Comparison of ENCODE assay signal across 14 cellular contexts in the genomic region with DNA sequence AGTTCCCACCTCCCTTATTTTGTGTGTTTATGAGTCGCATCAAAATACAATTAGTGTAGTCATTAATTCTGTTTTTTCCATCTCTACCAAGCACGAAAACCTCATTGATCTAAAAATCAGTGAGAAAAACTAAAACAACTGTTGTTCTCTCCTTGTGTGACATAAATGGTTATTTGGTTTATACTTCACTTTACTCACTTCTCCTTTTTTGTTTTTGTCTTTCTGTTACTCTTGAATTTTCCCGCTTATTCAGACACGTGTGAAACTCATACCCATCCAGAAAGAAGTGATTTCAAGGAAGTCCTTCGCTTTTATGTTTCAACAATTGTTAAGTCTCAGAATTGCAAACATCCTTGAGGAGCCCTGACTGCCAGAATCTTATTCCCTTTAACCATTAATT.
"Had no signal": no experiment of that assay in that cellular context is flagged by ENCODE, and none has a peak within 500 bp of the region (broad histone marks: within the 10 kb centered on the region; RNA-seq: fewer than 3 reads in every experiment).

No MANE protein-coding gene starts in this region.

- H3K36me3 Mint-ChIP-seq: natural killer cell treated with Interleukin-12 subunit alpha and Interleukin-12 subunit beta and Interleukin-15 and Interleukin-18, amount 100 ng/mL, for 72 hours had no signal

- ATAC-seq: activated CD8-positive, alpha-beta T cell treated with anti-CD3 and anti-CD28 coated beads, Interleukin-2, amount 10 ng/mL, durations not matched to agents 7 days and 5 days; activated naive CD8-positive, alpha-beta T cell treated with anti-CD3 and anti-CD28 coated beads, Interleukin-2, amount 50 U/mL, for 24 hours; left colon; mucosa of descending colon; natural killer cell treated with Interleukin-12 subunit alpha and Interleukin-12 subunit beta and Interleukin-15 and Interleukin-18, amount 100 ng/mL, for 72 hours; right cardiac atrium had no signal

- H3K4me1 Mint-ChIP-seq: activated naive CD8-positive, alpha-beta T cell treated with anti-CD3 and anti-CD28 coated beads, Interleukin-2, amount 50 U/mL, for 24 hours had no signal

- H3K4me3 Mint-ChIP-seq: activated CD8-positive, alpha-beta T cell treated with anti-CD3 and anti-CD28 coated beads, Interleukin-2, amount 10 ng/mL, durations not matched to agents 7 days and 5 days; activated naive CD8-positive, alpha-beta T cell treated with anti-CD3 and anti-CD28 coated beads, Interleukin-2, amount 50 U/mL, for 24 hours; activated T-helper 1 cell treated with anti-CD3 and anti-CD28 coated beads, Interleukin-12 subunit alpha, Interleukin-12 subunit beta, Interleukin-2, Interleukin-4 antibody, amounts not matched to agents 30 ng/mL and 10 ng/mL and 1 ng/mL, durations not matched to agents 14 hours and 24 hours and 36 hours; natural killer cell treated with Interleukin-12 subunit alpha and Interleukin-12 subunit beta and Interleukin-15 and Interleukin-18, amount 100 ng/mL, for 72 hours had no signal

- H3K9me3 Mint-ChIP-seq: activated naive CD8-positive, alpha-beta T cell treated with anti-CD3 and anti-CD28 coated beads, Interleukin-2, amount 50 U/mL, for 24 hours; activated T-helper 1 cell treated with anti-CD3 and anti-CD28 coated beads, Interleukin-12 subunit alpha, Interleukin-12 subunit beta, Interleukin-2, Interleukin-4 antibody, amounts not matched to agents 30 ng/mL and 10 ng/mL and 1 ng/mL, durations not matched to agents 14 hours and 24 hours and 36 hours; natural killer cell treated with Interleukin-12 subunit alpha and Interleukin-12 subunit beta and Interleukin-15 and Interleukin-18, amount 100 ng/mL, for 72 hours had no signal

- H3K27ac Mint-ChIP-seq: activated CD8-positive, alpha-beta T cell treated with anti-CD3 and anti-CD28 coated beads, Interleukin-2, amount 10 ng/mL, durations not matched to agents 7 days and 5 days; activated naive CD8-positive, alpha-beta T cell treated with anti-CD3 and anti-CD28 coated beads, Interleukin-2, amount 50 U/mL, for 24 hours; activated T-helper 1 cell treated with anti-CD3 and anti-CD28 coated beads, Interleukin-12 subunit alpha, Interleukin-12 subunit beta, Interleukin-2, Interleukin-4 antibody, amounts not matched to agents 30 ng/mL and 10 ng/mL and 1 ng/mL, durations not matched to agents 14 hours and 24 hours and 36 hours; natural killer cell treated with Interleukin-12 subunit alpha and Interleukin-12 subunit beta and Interleukin-15 and Interleukin-18, amount 100 ng/mL, for 72 hours; progenitor cell of endocrine pancreas had no signal

- H3K27me3 Mint-ChIP-seq: activated naive CD8-positive, alpha-beta T cell treated with anti-CD3 and anti-CD28 coated beads, Interleukin-2, amount 50 U/mL, for 24 hours; natural killer cell treated with Interleukin-12 subunit alpha and Interleukin-12 subunit beta and Interleukin-15 and Interleukin-18, amount 100 ng/mL, for 72 hours had no signal

- DNase-seq: activated CD4-positive, alpha-beta T cell treated with anti-CD3 and anti-CD28 coated beads for 48 hours; activated CD8-positive, alpha-beta T cell treated with anti-CD3 and anti-CD28 coated beads, Interleukin-2, amount 10 ng/mL, durations not matched to agents 7 days and 5 days; activated naive CD4-positive, alpha-beta T cell; activated naive CD8-positive, alpha-beta T cell treated with anti-CD3 and anti-CD28 coated beads, Interleukin-2, amount 50 U/mL, for 24 hours; esophagus squamous epithelium; left colon; mucosa of descending colon; occipital lobe; right cardiac atrium; small intestine; WERI-Rb-1 had no signal
